Comparison of ENCODE assay signal across 8 cellular contexts in the genomic region with DNA sequence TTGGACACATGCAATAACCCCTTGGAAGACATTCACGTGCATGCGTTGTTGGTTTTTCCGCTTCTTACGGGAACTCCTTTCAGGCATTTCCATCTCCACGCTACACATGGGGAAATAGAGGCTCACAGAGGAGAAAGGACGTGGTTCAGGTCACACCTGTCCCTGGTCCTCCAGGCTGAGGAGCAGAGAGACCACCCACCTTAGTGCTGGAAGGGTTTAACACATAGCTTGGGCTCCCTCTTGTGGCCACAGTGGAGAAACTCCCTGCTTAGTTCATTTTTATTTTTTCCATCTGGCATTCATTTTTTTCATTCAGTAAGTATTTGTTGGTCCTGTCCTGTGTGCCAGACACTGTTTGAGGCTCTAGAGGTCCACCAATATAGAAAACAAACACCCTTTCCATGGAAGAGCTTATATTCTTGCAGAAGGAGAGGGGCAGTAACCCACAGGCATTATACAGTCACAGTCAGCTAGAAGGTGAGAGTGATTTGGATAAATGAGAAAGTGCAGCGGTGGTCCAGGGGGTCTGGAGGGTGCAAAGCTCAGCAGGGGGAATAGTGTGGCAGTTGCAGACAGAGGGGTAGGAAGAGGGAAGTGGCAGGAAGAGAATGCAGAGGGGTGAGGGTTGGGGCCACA. TPM values are rescaled to one million over a fixed set of nuclear protein-coding genes. Genes with fewer than 3 reads are reported as not detected.
A peak's percentile ranks its signal among the peaks of the same experiment; 100 is the strongest.
DNase-seq lines count a peak whose midpoint lies in the region; ATAC-seq and TF ChIP-seq lines count a peak whose summit lies in the region.

No MANE protein-coding gene starts in this region.

- H3K4me3 ChIP-seq in Caco-2 (ENCODE audit: low read depth, low read length) (no peak overlapping the region), heart right ventricle (no peak overlapping the region), retinal pigment epithelial cell (ENCODE audit: low read length) (no peak overlapping the region)

- H3K9me3 ChIP-seq in Caco-2 = no peaks in the 10 kb centered on the region
- no peaks in the 10 kb centered on the region for H3K9me3 ChIP-seq in heart right ventricle

- H3K4me1 Mint-ChIP-seq in Caco-2 (ENCODE audit: low read depth, unreplicated experiment) = peaks cover 7% of the 10 kb centered on the region
- peaks cover 44% of the 10 kb centered on the region for H3K4me1 Mint-ChIP-seq in activated naive CD4-positive, alpha-beta T cell treated with anti-CD3 and anti-CD28 coated beads, Interleukin-2, amount 10 ng/mL, durations not matched to agents 7 days and 5 days

- CTCF ChIA-PET in Caco-2 (lab: Charles Lee) = interaction anchor here (0.5 to 1.2 kb wide), 6 partner anchors 12 to 1924 kb away, joined by 3 to 5 read pairs (median 4); a partner anchor contains a TSS
- CTCF ChIA-PET in activated naive CD4-positive, alpha-beta T cell treated with anti-CD3 and anti-CD28 coated beads, Interleukin-2, amount 10 ng/mL, durations not matched to agents 7 days and 5 days (lab: Charles Lee) = interaction anchor here (0.8 to 5.0 kb wide), 25 partner anchors 12 to 232 kb away, joined by 3 to 128 read pairs (median 5); a partner anchor contains a TSS

- no peaks in the 10 kb centered on the region for H3K9me3 Mint-ChIP-seq in Caco-2 (ENCODE audit: unreplicated experiment)
- H3K9me3 Mint-ChIP-seq in activated naive CD4-positive, alpha-beta T cell treated with anti-CD3 and anti-CD28 coated beads, Interleukin-2, amount 10 ng/mL, durations not matched to agents 7 days and 5 days = no peaks in the 10 kb centered on the region

- H3K36me3 Mint-ChIP-seq in Caco-2 (ENCODE audit: insufficient read depth, unreplicated experiment) = no peaks in the 10 kb centered on the region
- no peaks in the 10 kb centered on the region for H3K36me3 Mint-ChIP-seq in activated naive CD4-positive, alpha-beta T cell treated with anti-CD3 and anti-CD28 coated beads, Interleukin-2, amount 10 ng/mL, durations not matched to agents 7 days and 5 days

- H3K4me3 Mint-ChIP-seq in Caco-2 (ENCODE audit: unreplicated experiment) = no peak overlapping the region
- peak overlapping the region; percentile 48 for H3K4me3 Mint-ChIP-seq in activated naive CD4-positive, alpha-beta T cell treated with anti-CD3 and anti-CD28 coated beads, Interleukin-2, amount 10 ng/mL, durations not matched to agents 7 days and 5 days

- POLR2A ChIA-PET in Caco-2 (lab: Charles Lee) = no interaction called here

- H3K36me3 ChIP-seq in Caco-2 (ENCODE audit: control insufficient read depth, insufficient read depth, low read length) (no peaks in the 10 kb centered on the region), heart right ventricle (no peaks in the 10 kb centered on the region)

- peaks cover 21% of the 10 kb centered on the region for H3K27me3 Mint-ChIP-seq in Caco-2 (ENCODE audit: insufficient read depth, unreplicated experiment)
- peaks cover 46% of the 10 kb centered on the region for H3K27me3 Mint-ChIP-seq in activated naive CD4-positive, alpha-beta T cell treated with anti-CD3 and anti-CD28 coated beads, Interleukin-2, amount 10 ng/mL, durations not matched to agents 7 days and 5 days

- DNase-seq in Caco-2 = peak; percentile 65 to 70
- peak; percentile 43 for DNase-seq in HuH-7 (ENCODE audit: low spot score)
- peak; percentile 48 for DNase-seq in SHP77 treated with DMSO at 0.1 percent for 48 hours (lab: John Stamatoyannopoulos, UW)
- DNase-seq in activated naive CD4-positive, alpha-beta T cell treated with anti-CD3 and anti-CD28 coated beads, Interleukin-2, amount 10 ng/mL, durations not matched to agents 7 days and 5 days = peak; percentile 77
- DNase-seq in heart right ventricle = peak in 1 of 2 donors; percentile 51
- DNase-seq in retinal pigment epithelial cell (ENCODE audit: low read depth) = peak; percentile 6

- H3K27me3 ChIP-seq in Caco-2 (replicated peaks; ENCODE audit: control insufficient read depth, insufficient read depth, low read length) (0 out of 2 replicates have a peak, but pooled peaks cover 2% of the 10 kb centered on the region), heart right ventricle (peaks cover 0 to 98% (median 63%) of the 10 kb centered on the region in 7 donors)

- BruUV-seq in Caco-2 (replicated peaks; lab: Mats Ljungman, UMichigan) = no TSS peak

- ATAC-seq in heart right ventricle (peak in 2 of 8 donors; percentile 17 to 45), HG02852 (IDR thresholded peaks at IDR 0.05; ENCODE audit: unreplicated experiment) (no peak), GM18858 (IDR thresholded peaks at IDR 0.05; ENCODE audit: unreplicated experiment) (no peak)

- H3K4me1 ChIP-seq in Caco-2 (peaks cover 4% of the 10 kb centered on the region; the same call in 1 of the 2 replicates), heart right ventricle (peaks cover 0 to 44% (median 11%) of the 10 kb centered on the region in 9 donors)

- no peak overlapping the region for H3K27ac Mint-ChIP-seq in Caco-2 (ENCODE audit: unreplicated experiment)
- H3K27ac Mint-ChIP-seq in activated naive CD4-positive, alpha-beta T cell treated with anti-CD3 and anti-CD28 coated beads, Interleukin-2, amount 10 ng/mL, durations not matched to agents 7 days and 5 days = peak overlapping the region; percentile 79

- intact Hi-C loops in Caco-2 (cut with micrococcal nuclease; ENCODE audit: unreplicated experiment) = loop anchor here (1.0 kb wide), 1 partner anchor 66 kb away; no protein-coding TSS in a partner anchor
- intact Hi-C loops in heart right ventricle (cut with DNase I) = loop anchor here in 7 of 10 donors (2.0 to 10.0 kb wide), 3 partner anchors 64 to 66 kb away; no protein-coding TSS in a partner anchor

- WGBS in heart right ventricle, 2 donors = 23 to 24% methylated on average over 7 of the region's 7 CpGs

- TF ChIP-seq CTCF in Caco-2 (IDR thresholded peaks at IDR 0.05; ENCODE audit: insufficient read depth in 1 of 2, low read depth in 1 of 2, low read length in 1 of 2, severe bottlenecking in 1 of 2, unreplicated experiment in 1 of 2) = peak; percentile 85 to 93
- TF ChIP-seq CTCF in heart right ventricle (IDR thresholded peaks at IDR 0.05) = peak; percentile 64 to 79 (median 77)
- peak; percentile 78 for TF ChIP-seq CTCF in retinal pigment epithelial cell (conservative IDR thresholded peaks at IDR 0.05; ENCODE audit: low read depth, low read length)

- H3K27ac ChIP-seq in heart right ventricle = no peak overlapping the region

RNA-seq across cellular contexts. Expression of a gene that starts 24.2 kb away (rescaled TPM):
- total RNA-seq in Caco-2 (2022) (not detected in 2 replicates), heart right ventricle (1 to 10 TPM in 5 of 10 donors, under 1 TPM in 5; 0.37 to 4.3 (median 1.0) TPM)
- polyA plus RNA-seq in heart right ventricle = 1 to 10 TPM; 1.8 to 3.1 TPM

RNA-seq across cellular contexts. Expression of a gene that starts 26.3 kb away (rescaled TPM):
- total RNA-seq in Caco-2 (2022) (not detected in 2 replicates), heart right ventricle (10 to 100 TPM in 2 of 10 donors, 1 to 10 TPM in 8; 2.1 to 36.3 (median 4.1) TPM)
- polyA plus RNA-seq in heart right ventricle = 1 to 10 TPM; 5.1 to 5.3 TPM

RNA-seq across cellular contexts. Expression of a gene that starts 52.1 kb away (rescaled TPM):
- not detected in 2 replicates for total RNA-seq in Caco-2 (2022)
- total RNA-seq in heart right ventricle = 1 to 10 TPM in 1 of 10 donors, not detected in 9; 1.6 TPM
- polyA plus RNA-seq in heart right ventricle = not detected

RNA-seq across cellular contexts. Expression of a gene that starts 57.9 kb away (rescaled TPM):
- total RNA-seq in Caco-2 (2022) (143 and 148 TPM in 2 replicates), heart right ventricle (10 to 100 TPM; 45.5 to 76.2 (median 56.8) TPM)
- 100 to 1,000 TPM in 1 of 2 donors, 10 to 100 TPM in 1; 34.3 to 194 TPM for polyA plus RNA-seq in heart right ventricle
